18 cellular contexts compared by ENCODE assay signal in the genomic region with DNA sequence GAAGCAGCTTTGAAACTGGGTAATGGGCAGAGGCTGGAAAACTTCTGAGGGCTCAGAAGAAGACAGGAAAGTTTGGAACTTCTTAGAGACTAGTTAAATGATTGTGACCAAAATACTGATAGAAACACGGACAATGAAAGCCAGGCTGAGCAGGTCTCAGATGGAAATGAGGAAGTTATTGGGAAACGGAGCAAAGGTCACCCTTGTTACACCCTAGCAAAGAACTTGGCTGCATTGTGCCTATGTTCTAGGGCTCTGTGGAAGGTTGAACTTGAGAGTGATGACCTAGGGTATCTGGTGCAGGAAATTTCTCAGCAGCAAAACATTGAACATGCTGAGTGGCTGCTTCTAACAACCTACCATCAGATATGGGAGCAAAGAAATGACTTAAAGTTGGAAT.
"Had no signal": no experiment of that assay in that cellular context is flagged by ENCODE, and none has a peak within 500 bp of the region (broad histone marks: within the 10 kb centered on the region; RNA-seq: fewer than 3 reads in every experiment).

No MANE protein-coding gene starts in this region.

- H3K36me3 ChIP-seq: gastroesophageal sphincter, ovary, upper lobe of left lung had no signal

- H3K27me3 ChIP-seq: gastroesophageal sphincter, ovary, upper lobe of left lung had no signal

- ATAC-seq: effector memory CD8-positive, alpha-beta T cell; gastroesophageal sphincter; left ventricle myocardium superior had no signal

- H3K27ac ChIP-seq: epithelial cell of prostate, gastroesophageal sphincter, ovary, upper lobe of left lung had no signal

- DNase-seq: activated B cell treated with CpG ODN at 0.5 μM for 24 hours; activated CD4-positive, alpha-beta T cell treated with anti-CD3 and anti-CD28 coated beads, Interleukin-2, amount 50 U/mL, for 1 hour; central memory CD4-positive, alpha-beta T cell; effector memory CD8-positive, alpha-beta T cell; islet precursor cell; left ventricle myocardium superior; ovary; stimulated activated CD4-positive, alpha-beta T cell treated with anti-CD3 and anti-CD28 coated beads, Interleukin-15, amount 100 ng/mL, for 24 hours; stimulated activated CD4-positive, alpha-beta T cell treated with anti-CD3 and anti-CD28 coated beads, Interleukin-4, amount 100 ng/mL, for 24 hours; T1000; upper lobe of left lung had no signal

- H3K4me3 Mint-ChIP-seq: activated B cell treated with CpG ODN at 0.5 μM for 24 hours; activated naive CD4-positive, alpha-beta T cell treated with anti-CD3 and anti-CD28 coated beads, Interleukin-2, amount 50 U/mL, for 24 hours; dendritic cell treated with granulocyte-macrophage colony-stimulating factor and Interleukin-4, amounts not matched to agents 40 ng/mL and 50 ng/mL, for 4 days; effector memory CD8-positive, alpha-beta T cell; neural crest cell; stimulated activated naive CD8-positive, alpha-beta T cell treated with anti-CD3 and anti-CD28 coated beads, Interleukin-15, Interleukin-2, amounts not matched to agents 100 ng/mL and 50 ng/mL, for 24 hours had no signal

- H3K27me3 Mint-ChIP-seq: activated naive CD4-positive, alpha-beta T cell treated with anti-CD3 and anti-CD28 coated beads, Interleukin-2, amount 50 U/mL, for 24 hours had no signal

- H3K9me3 ChIP-seq: gastroesophageal sphincter, ovary, upper lobe of left lung had no signal

- H3K9me3 Mint-ChIP-seq: activated T-helper 2 cell treated with anti-CD3 and anti-CD28 coated beads, Interferon-gamma antibody, Interleukin-2, Interleukin-4, amounts not matched to agents 10 μg/mL and 5 μg/mL and 100 μg/mL, durations not matched to agents 14 hours and 24 hours and 36 hours; dendritic cell treated with granulocyte-macrophage colony-stimulating factor and Interleukin-4, amounts not matched to agents 40 ng/mL and 50 ng/mL, for 4 days; effector memory CD8-positive, alpha-beta T cell; neural crest cell had no signal

- H3K27ac Mint-ChIP-seq: activated B cell treated with CpG ODN at 0.5 μM for 24 hours; activated naive CD4-positive, alpha-beta T cell treated with anti-CD3 and anti-CD28 coated beads, Interleukin-2, amount 50 U/mL, for 24 hours; activated T-helper 2 cell treated with anti-CD3 and anti-CD28 coated beads, Interferon-gamma antibody, Interleukin-2, Interleukin-4, amounts not matched to agents 10 μg/mL and 5 μg/mL and 100 μg/mL, durations not matched to agents 14 hours and 24 hours and 36 hours; dendritic cell treated with granulocyte-macrophage colony-stimulating factor and Interleukin-4, amounts not matched to agents 40 ng/mL and 50 ng/mL, for 4 days; effector memory CD8-positive, alpha-beta T cell; stimulated activated naive CD8-positive, alpha-beta T cell treated with anti-CD3 and anti-CD28 coated beads, Interleukin-15, Interleukin-2, amounts not matched to agents 100 ng/mL and 50 ng/mL, for 24 hours had no signal

- H3K4me3 ChIP-seq: gastroesophageal sphincter, ovary, upper lobe of left lung had no signal
